ENCODE assay signal across 32 cellular contexts in genomic region chr3:13812039-13812438, GRCh38.
A peak's percentile ranks its signal among the peaks of the same experiment; 100 is the strongest.
DNase-seq lines count a peak whose midpoint lies in the region; ATAC-seq and TF ChIP-seq lines count a peak whose summit lies in the region.
"Had no signal": no experiment of that assay in that cellular context is flagged by ENCODE, and none has a peak within 500 bp of the region (broad histone marks: within the 10 kb centered on the region; RNA-seq: fewer than 3 reads in every experiment).

No MANE protein-coding gene starts in this region.

- no peak overlapping the region for H3K27ac Mint-ChIP-seq in endodermal cell
- H3K27ac Mint-ChIP-seq: activated naive CD4-positive, alpha-beta T cell treated with anti-CD3 and anti-CD28 coated beads for 36 hours; activated T-helper 1 cell treated with anti-CD3 and anti-CD28 coated beads, Interleukin-12 subunit alpha, Interleukin-12 subunit beta, Interleukin-2, Interleukin-4 antibody, amounts not matched to agents 30 ng/mL and 10 ng/mL and 1 ng/mL, durations not matched to agents 14 hours and 24 hours and 36 hours; brain; mesothelial cell of epicardium; naive B cell; T-helper 2 cell treated with Interferon-gamma antibody and Interleukin-4, amounts not matched to agents 5 μg/mL and 100 μg/mL, for 36 hours had no signal

- WGBS in endodermal cell (ENCODE audit: insufficient coverage in 1 of 2, insufficient read length in 1 of 2), 2 experiments = 68 to 74% methylated on average over 5 to 10 of the region's 10 CpGs

- intact Hi-C loops in Right ventricle myocardium inferior (cut with DNase I) = no loop called here
- intact Hi-C loops in left ventricle myocardium superior (cut with micrococcal nuclease) = no loop called here

- ATAC-seq in Right ventricle myocardium inferior (no peak), left ventricle myocardium superior (no peak), HG03175 (IDR thresholded peaks at IDR 0.05; ENCODE audit: unreplicated experiment) (no peak)

- H3K27me3 Mint-ChIP-seq in endodermal cell (ENCODE audit: insufficient read depth) = peaks cover 7% of the 10 kb centered on the region

- DNase-seq in Right ventricle myocardium inferior (ENCODE audit: missing footprints) (peak; percentile 8), left ventricle myocardium superior (no peak), endodermal cell (no peak), nucleus accumbens (lab: John Stamatoyannopoulos, UW) (peak in 54 of 56 donors; percentile 7 to 88 (median 57)), OCI-M1 (lab: John Stamatoyannopoulos, UW) (no peak), DMS53 treated with DMSO at 0.1 percent for 48 hours (lab: John Stamatoyannopoulos, UW; ENCODE audit: unreplicated experiment) (no peak)
- no peak for DNase-seq in activated T-cell treated with anti-CD3 and anti-CD28 coated beads, Interleukin-2, amount 50 U/mL, for 48 hours
- DNase-seq: activated CD4-positive, alpha-beta T cell treated with anti-CD3 and anti-CD28 coated beads, Interleukin-2, amount 50 U/mL, for 48 hours; activated CD4-positive, CD25-positive, alpha-beta regulatory T cell treated with anti-CD3 and anti-CD28 coated beads, Interleukin-2, amount 50 U/mL, for 72 hours; activated CD8-positive, alpha-beta memory T cell treated with anti-CD3 and anti-CD28 coated beads, Interleukin-2, amount 50 U/mL, for 4 hours; activated naive CD4-positive, alpha-beta T cell treated with anti-CD3 and anti-CD28 coated beads for 36 hours; Calu3; DMS79 treated with DMSO at 0.1 percent for 48 hours; effector CD4-positive, alpha-beta T cell; islet precursor cell; MG63; naive B cell; NCI-H1417 treated with DMSO at 0.1 percent for 48 hours; NCI-H2029 treated with DMSO at 0.1 percent for 48 hours; NCI-H524 treated with DMSO at 0.1 percent for 48 hours; PC-9; SHP77 treated with DMSO at 0.1 percent for 48 hours; stimulated activated naive CD4-positive, alpha-beta T cell; testis had no signal

- no peak overlapping the region for H3K4me3 ChIP-seq in endodermal cell (ENCODE audit: low read length)
- H3K4me3 ChIP-seq: MG63, PC-9, skin epidermis, testis had no signal

- H3K27ac ChIP-seq in endodermal cell (ENCODE audit: low read depth, low read length) = peak overlapping the region; percentile 99
- H3K27ac ChIP-seq: epithelial cell of prostate, KMS-11, PC-9, skin epidermis, testis had no signal

- no peak overlapping the region for H3K4me3 Mint-ChIP-seq in endodermal cell
- H3K4me3 Mint-ChIP-seq: activated naive CD4-positive, alpha-beta T cell treated with anti-CD3 and anti-CD28 coated beads for 36 hours; activated T-helper 1 cell treated with anti-CD3 and anti-CD28 coated beads, Interleukin-12 subunit alpha, Interleukin-12 subunit beta, Interleukin-2, Interleukin-4 antibody, amounts not matched to agents 30 ng/mL and 10 ng/mL and 1 ng/mL, durations not matched to agents 14 hours and 24 hours and 36 hours; brain; mesothelial cell of epicardium; naive B cell; T-helper 2 cell treated with Interferon-gamma antibody and Interleukin-4, amounts not matched to agents 5 μg/mL and 100 μg/mL, for 36 hours had no signal

- TF ChIP-seq CTCF in endodermal cell (conservative IDR thresholded peaks at IDR 0.05) = no peak

- no peaks in the 10 kb centered on the region for H3K9me3 Mint-ChIP-seq in endodermal cell

- peaks cover 27% of the 10 kb centered on the region for H3K9me3 ChIP-seq in endodermal cell (ENCODE audit: control insufficient read depth, low read length)
- H3K9me3 ChIP-seq: MG63, testis had no signal

- no peaks in the 10 kb centered on the region for H3K36me3 ChIP-seq in endodermal cell (ENCODE audit: control insufficient read depth, insufficient read depth, low read length)
- H3K36me3 ChIP-seq: MG63 had no signal

- no peak overlapping the region for H3K9ac ChIP-seq in endodermal cell (ENCODE audit: extremely low read depth, low read length, poor library complexity, severe bottlenecking)
- H3K9ac ChIP-seq: KMS-11 had no signal

- peaks cover 7% of the 10 kb centered on the region for H3K36me3 Mint-ChIP-seq in endodermal cell (ENCODE audit: low read depth)

- no peaks in the 10 kb centered on the region for H3K27me3 ChIP-seq in endodermal cell (ENCODE audit: control insufficient read depth, insufficient read depth, low read length, poor library complexity, severe bottlenecking)
- H3K27me3 ChIP-seq: MG63, testis had no signal

- H3K4me1 ChIP-seq in endodermal cell (ENCODE audit: control insufficient read depth, insufficient read depth, low read length) = no peaks in the 10 kb centered on the region
- H3K4me1 ChIP-seq: testis had no signal

- H3K4me1 Mint-ChIP-seq in endodermal cell = no peaks in the 10 kb centered on the region
- H3K4me1 Mint-ChIP-seq: mesothelial cell of epicardium, naive B cell had no signal

Comparison
In these comparisons a context has a peak if more than half of its experiments do, and no peak if none do; other contexts are left out.
1. DNase-seq: peak in Right ventricle myocardium inferior (single experiment) and nucleus accumbens (54 of 56); none in left ventricle myocardium superior (single experiment), endodermal cell (single experiment), OCI-M1 (single experiment), activated T-cell treated with anti-CD3 and anti-CD28 coated beads, Interleukin-2, amount 50 U/mL, for 48 hours (0 of 2) and DMS53 treated with DMSO at 0.1 percent for 48 hours (single experiment).